1 cellular context compared by ENCODE assay signal in the genomic region with DNA sequence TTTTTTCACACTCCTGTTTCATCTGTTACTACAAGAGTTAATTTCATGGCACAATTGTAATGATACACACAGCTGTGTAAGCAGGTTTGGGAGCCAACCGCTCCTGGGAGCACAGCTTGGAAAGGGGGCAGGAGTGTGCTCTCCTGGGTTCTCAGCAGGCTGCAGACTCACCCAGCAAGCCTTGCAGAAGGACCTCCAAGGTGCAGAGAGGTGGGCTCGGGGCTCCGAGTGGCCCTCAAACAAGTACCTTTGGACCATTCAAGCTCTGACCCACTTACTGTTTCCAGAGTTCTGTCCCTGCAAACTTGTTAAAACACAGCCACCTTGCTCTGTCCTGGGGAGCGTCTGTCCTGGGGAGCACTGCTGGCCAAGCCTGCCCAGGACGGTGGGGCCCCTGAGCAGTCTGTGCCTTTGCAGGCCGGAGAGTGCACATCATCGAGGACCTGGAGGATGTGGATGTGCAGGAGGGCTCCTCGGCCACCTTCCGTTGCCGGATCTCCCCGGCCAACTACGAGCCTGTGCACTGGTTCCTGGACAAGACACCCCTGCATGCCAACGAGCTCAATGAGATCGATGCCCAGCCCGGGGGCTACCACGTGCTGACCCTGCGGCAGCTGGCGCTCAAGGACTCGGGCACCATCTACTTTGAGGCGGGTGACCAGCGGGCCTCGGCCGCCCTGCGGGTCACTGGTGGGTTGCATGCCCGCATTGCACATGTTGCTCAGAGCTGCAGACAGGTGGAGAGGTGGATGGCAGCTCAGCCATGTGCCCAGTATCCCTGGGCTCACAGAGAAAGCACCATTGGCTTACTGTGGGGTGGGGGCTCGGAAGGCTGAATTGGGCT.
TF ChIP-seq lines count a peak whose summit lies in the region.

No MANE protein-coding gene starts in this region.

TF ChIP-seq in HepG2, 621 proteins besides CTCF, POLR2A, EP300 and RAD21 (continued from another document):
- no peak for TF ChIP-seq TBX2 (CRISPR knock-in tag; IDR thresholded peaks at IDR 0.05; ENCODE audit: borderline replicate concordance)
- TF ChIP-seq BORCS8-MEF2B (CRISPR knock-in tag; IDR thresholded peaks at IDR 0.05) = no peak
- TF ChIP-seq SUZ12 (IDR thresholded peaks at IDR 0.05; ENCODE audit: low read depth, low read length) = no peak
- TF ChIP-seq, protein P1, sequence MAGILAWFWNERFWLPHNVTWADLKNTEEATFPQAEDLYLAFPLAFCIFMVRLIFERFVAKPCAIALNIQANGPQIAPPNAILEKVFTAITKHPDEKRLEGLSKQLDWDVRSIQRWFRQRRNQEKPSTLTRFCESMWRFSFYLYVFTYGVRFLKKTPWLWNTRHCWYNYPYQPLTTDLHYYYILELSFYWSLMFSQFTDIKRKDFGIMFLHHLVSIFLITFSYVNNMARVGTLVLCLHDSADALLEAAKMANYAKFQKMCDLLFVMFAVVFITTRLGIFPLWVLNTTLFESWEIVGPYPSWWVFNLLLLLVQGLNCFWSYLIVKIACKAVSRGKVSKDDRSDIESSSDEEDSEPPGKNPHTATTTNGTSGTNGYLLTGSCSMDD (CRISPR knock-in tag; IDR thresholded peaks at IDR 0.05) = no peak
- TF ChIP-seq ZEB1 (IDR thresholded peaks at IDR 0.05; ENCODE audit: insufficient replicate concordance, low read depth) = no peak
- no peak for TF ChIP-seq ZNF543 (CRISPR knock-in tag; IDR thresholded peaks at IDR 0.05)
- no peak for TF ChIP-seq CEBPG (CRISPR knock-in tag; IDR thresholded peaks at IDR 0.05)
- TF ChIP-seq IKZF1 (IDR thresholded peaks at IDR 0.05) = no peak
- TF ChIP-seq ZNF781 (CRISPR knock-in tag; IDR thresholded peaks at IDR 0.05; ENCODE audit: borderline replicate concordance, not compliant biosample characterization) = no peak
- TF ChIP-seq FOXJ3 (CRISPR knock-in tag; IDR thresholded peaks at IDR 0.05; ENCODE audit: borderline replicate concordance) = no peak
